ENCODE assay signal across 9 cellular contexts in the genomic region with DNA sequence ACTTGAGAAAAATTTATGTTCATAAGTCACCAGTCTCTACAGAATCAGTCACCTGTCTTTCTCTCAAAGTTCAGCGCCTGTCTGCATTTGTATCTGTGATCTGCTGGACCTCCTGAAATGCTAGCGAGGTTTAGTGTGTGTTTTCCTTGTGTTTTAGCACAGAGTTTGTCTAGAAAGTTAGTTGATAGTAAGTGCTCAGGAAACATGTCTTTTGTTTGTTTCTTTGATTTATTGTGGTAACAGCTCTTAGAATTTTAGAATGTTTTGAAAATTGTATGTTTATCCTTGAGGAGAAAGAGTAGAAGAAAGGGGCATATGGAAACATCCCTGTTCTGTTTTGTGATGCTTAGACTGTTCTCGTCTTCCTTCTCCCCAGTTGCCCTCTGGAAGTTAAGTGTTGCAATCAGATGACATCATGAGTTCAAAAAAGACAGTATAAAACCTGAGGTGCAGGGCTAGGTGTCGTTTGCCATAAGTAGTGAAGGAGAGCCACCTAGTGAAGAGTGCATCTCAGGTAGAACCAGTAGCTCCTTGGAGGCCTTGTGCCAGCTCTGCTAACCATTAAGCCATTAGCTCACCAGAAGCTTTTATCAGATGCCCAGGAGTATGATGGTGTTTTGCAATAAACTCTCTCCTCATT. TPM values are rescaled to one million over a fixed set of nuclear protein-coding genes. Genes with fewer than 3 reads are reported as not detected.
DNase-seq lines count a peak whose midpoint lies in the region; ATAC-seq and TF ChIP-seq lines count a peak whose summit lies in the region.
"Had no signal": no experiment of that assay in that cellular context is flagged by ENCODE, and none has a peak within 500 bp of the region (broad histone marks: within the 10 kb centered on the region; RNA-seq: fewer than 3 reads in every experiment).

No MANE protein-coding gene starts in this region.

- CTCF ChIA-PET in RWPE1 (lab: Yijun Ruan, JAX): interaction anchor here (0.5 to 1.3 kb wide), 4 partner anchors 12 to 255 kb away, joined by 3 to 8 read pairs (median 3); no protein-coding TSS in a partner anchor

- peaks cover 3% of the 10 kb centered on the region for H4K20me1 ChIP-seq in hepatocyte (ENCODE audit: insufficient read depth, poor library complexity, severe bottlenecking)

- DNase-seq in ACHN (peak; percentile 55), GM13977 (ENCODE audit: low spot score) (peak; percentile 28), RWPE1 (ENCODE audit: low spot score) (peak; percentile 75), hepatocyte (ENCODE audit: low spot score) (peak; percentile 74), NCI-H524 treated with DMSO at 0.1 percent for 48 hours (lab: John Stamatoyannopoulos, UW) (no peak), NCI-H1694 (lab: John Stamatoyannopoulos, UW) (no peak)
- no peak for DNase-seq in activated CD8-positive, alpha-beta memory T cell treated with anti-CD3 and anti-CD28 coated beads, Interleukin-2, amount 50 U/mL, for 4 hours
- DNase-seq: activated CD4-positive, alpha-beta T cell treated with anti-CD3 and anti-CD28 coated beads, Interleukin-2, amount 50 U/mL, for 48 hours had no signal

- H3K9me3 ChIP-seq in hepatocyte (ENCODE audit: low read depth): no peaks in the 10 kb centered on the region

- in situ Hi-C loops in ACHN (cut with HindIII; ENCODE audit: low pct_ligation_motif_present, low pct_unique_long_range_greater_than_20kb, low sequenced_read_pairs) (no loop called here), GM13977 (cut with MboI; ENCODE audit: low pct_unique_long_range_greater_than_20kb, low sequenced_read_pairs, unreplicated experiment) (no loop called here)

- no peak overlapping the region for H3K4me3 ChIP-seq in hepatocyte

- H3K9me2 ChIP-seq in hepatocyte (replicated peaks; ENCODE audit: insufficient read depth): no peaks in the 10 kb centered on the region

- H3K4me1 ChIP-seq in hepatocyte (ENCODE audit: insufficient read depth): no peaks in the 10 kb centered on the region

- H3K27ac ChIP-seq in RWPE1: no peak overlapping the region
- H3K27ac ChIP-seq in hepatocyte: no peak overlapping the region

- H3K27me3 ChIP-seq in hepatocyte: no peaks in the 10 kb centered on the region

- no peaks in the 10 kb centered on the region for H3K36me3 ChIP-seq in hepatocyte (replicated peaks; ENCODE audit: insufficient read depth, low read depth)

- TF ChIP-seq CTCF in GM13977 (IDR thresholded peaks at IDR 0.05; ENCODE audit: extremely low read depth, insufficient read depth, missing control alignments) (peak; percentile 19), RWPE1 (conservative IDR thresholded peaks at IDR 0.05; ENCODE audit: low read depth) (no peak), hepatocyte (IDR thresholded peaks at IDR 0.05; ENCODE audit: poor library complexity) (peak; percentile 43)

- H3K4me2 ChIP-seq in hepatocyte: no peak overlapping the region

- 81% methylated on average over 4 of the region's 4 CpGs for whole genome bisulfite sequencing in hepatocyte (ENCODE audit: low lambda C conversion rate, missing lambda C conversion rate)

- POLR2A ChIA-PET in RWPE1 (lab: Yijun Ruan, JAX; ENCODE audit: low non-redundant PET): no interaction called here

- H3K79me2 ChIP-seq in hepatocyte: peaks cover 2% of the 10 kb centered on the region

- ATAC-seq in HG03378 (IDR thresholded peaks at IDR 0.05; ENCODE audit: unreplicated experiment): no peak

- H2AFZ ChIP-seq in hepatocyte: no peak overlapping the region

RNA-seq across cellular contexts. Expression of gene FBXW8, which starts 44.8 kb away (rescaled TPM):
- 14.1 and 20.6 TPM in 2 replicates for total RNA-seq in hepatocyte
- polyA plus RNA-seq in hepatocyte: 17.0 and 18.9 TPM in 2 replicates

Comparison
In these comparisons a context has a peak if more than half of its experiments do, and no peak if none do; other contexts are left out.
1. DNase-seq: peak in ACHN (single experiment), GM13977 (single experiment), RWPE1 (single experiment) and hepatocyte (single experiment); none in NCI-H524 treated with DMSO at 0.1 percent for 48 hours (single experiment), activated CD8-positive, alpha-beta memory T cell treated with anti-CD3 and anti-CD28 coated beads, Interleukin-2, amount 50 U/mL, for 4 hours (single experiment) and NCI-H1694 (single experiment).